In the genomic region with DNA sequence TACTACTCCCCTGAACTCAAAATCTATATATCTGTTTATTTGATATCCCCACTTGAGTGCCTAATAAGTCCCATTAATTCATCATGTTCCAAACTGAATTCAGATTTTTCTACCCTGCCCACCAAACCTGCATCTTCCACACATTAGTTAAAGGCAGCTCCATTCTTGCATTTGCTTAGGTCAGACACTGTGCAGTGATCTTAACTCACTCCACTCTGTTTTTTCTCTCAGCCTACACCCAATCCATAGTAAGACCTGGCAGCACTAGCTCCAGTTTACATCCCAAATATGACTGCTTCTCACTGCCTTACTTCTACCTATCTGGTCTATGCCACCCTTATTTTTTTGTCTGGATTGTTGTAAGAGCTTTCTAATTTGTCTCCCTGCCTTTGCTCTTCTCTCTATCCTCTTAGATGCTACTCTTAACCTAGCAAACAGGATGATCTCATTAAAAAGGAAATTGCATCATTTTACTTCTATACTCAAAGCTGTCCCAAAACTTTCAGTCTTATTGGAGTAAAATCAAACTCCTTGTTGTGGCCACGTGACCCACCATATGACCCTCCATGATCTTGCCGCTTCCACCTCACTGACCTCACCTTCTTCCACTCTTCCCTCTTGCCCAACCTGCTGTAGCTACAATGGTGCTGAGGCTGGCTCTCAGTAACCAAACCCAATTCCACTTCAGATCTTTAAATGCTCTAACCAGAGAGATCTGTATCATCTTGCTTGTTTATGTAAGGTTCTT, we compare ENCODE assay signal across 22 cellular contexts.
DNase-seq lines count a peak whose midpoint lies in the region; ATAC-seq and TF ChIP-seq lines count a peak whose summit lies in the region.
"Had no signal": no experiment of that assay in that cellular context is flagged by ENCODE, and none has a peak within 500 bp of the region (broad histone marks: within the 10 kb centered on the region; RNA-seq: fewer than 3 reads in every experiment).

No MANE protein-coding gene starts in this region.

- no peaks in the 10 kb centered on the region for H3K36me3 Mint-ChIP-seq in activated CD4-positive, alpha-beta T cell treated with anti-CD3 and anti-CD28 coated beads, Interleukin-2, amount 10 ng/mL, durations not matched to agents 7 days and 5 days (ENCODE audit: low read depth)
- no peaks in the 10 kb centered on the region for H3K36me3 Mint-ChIP-seq in activated CD4-positive, alpha-beta T cell treated with anti-CD3 and anti-CD28 coated beads, Interleukin-2, amount 10 ng/mL, durations not matched to agents 24 days and 14 days (ENCODE audit: low read depth)
- H3K36me3 Mint-ChIP-seq: brain; CD4-positive, CD25-positive, alpha-beta regulatory T cell; memory B cell had no signal

- no peak overlapping the region for H2BK5ac ChIP-seq in mesenchymal stem cell (ENCODE audit: low read depth, low read length, poor library complexity, severe bottlenecking)

- H3K4me3 Mint-ChIP-seq in activated CD4-positive, alpha-beta T cell treated with anti-CD3 and anti-CD28 coated beads, Interleukin-2, amount 10 ng/mL, durations not matched to agents 7 days and 5 days, result no peak overlapping the region
- no peak overlapping the region for H3K4me3 Mint-ChIP-seq in activated CD4-positive, alpha-beta T cell treated with anti-CD3 and anti-CD28 coated beads, Interleukin-2, amount 10 ng/mL, durations not matched to agents 24 days and 14 days
- H3K4me3 Mint-ChIP-seq: activated B cell treated with CpG ODN at 0.5 μM for 24 hours; brain; CD4-positive, CD25-positive, alpha-beta regulatory T cell; memory B cell; neural crest cell; T-helper 1 cell treated with Interleukin-12 subunit alpha and Interleukin-12 subunit beta and Interleukin-4 antibody, amounts not matched to agents 30 μg/mL and 1 μg/mL, for 36 hours had no signal

- H3K9me3 Mint-ChIP-seq in activated CD4-positive, alpha-beta T cell treated with anti-CD3 and anti-CD28 coated beads, Interleukin-2, amount 10 ng/mL, durations not matched to agents 7 days and 5 days, result no peaks in the 10 kb centered on the region
- no peaks in the 10 kb centered on the region for H3K9me3 Mint-ChIP-seq in activated CD4-positive, alpha-beta T cell treated with anti-CD3 and anti-CD28 coated beads, Interleukin-2, amount 10 ng/mL, durations not matched to agents 24 days and 14 days
- H3K9me3 Mint-ChIP-seq: activated B cell treated with CpG ODN at 0.5 μM for 24 hours; brain; memory B cell; neural crest cell; T-helper 1 cell treated with Interleukin-12 subunit alpha and Interleukin-12 subunit beta and Interleukin-4 antibody, amounts not matched to agents 30 μg/mL and 1 μg/mL, for 36 hours had no signal

- H3K4me1 Mint-ChIP-seq in activated CD4-positive, alpha-beta T cell treated with anti-CD3 and anti-CD28 coated beads, Interleukin-2, amount 10 ng/mL, durations not matched to agents 7 days and 5 days, result no peaks in the 10 kb centered on the region
- H3K4me1 Mint-ChIP-seq in activated CD4-positive, alpha-beta T cell treated with anti-CD3 and anti-CD28 coated beads, Interleukin-2, amount 10 ng/mL, durations not matched to agents 24 days and 14 days, result no peaks in the 10 kb centered on the region
- H3K4me1 Mint-ChIP-seq: activated B cell treated with CpG ODN at 0.5 μM for 24 hours; CD4-positive, CD25-positive, alpha-beta regulatory T cell; memory B cell; neural crest cell had no signal

- DNase-seq in activated CD4-positive, alpha-beta T cell treated with anti-CD3 and anti-CD28 coated beads, Interleukin-2, amount 10 ng/mL, durations not matched to agents 7 days and 5 days, result peak; percentile 7
- DNase-seq in activated CD4-positive, alpha-beta T cell treated with anti-CD3 and anti-CD28 coated beads, Interleukin-2, amount 10 ng/mL, durations not matched to agents 24 days and 14 days, result no peak
- DNase-seq in PC-9 (no peak), mesenchymal stem cell (peak; percentile 6), prostate gland (ENCODE audit: low spot score) (no peak), OCI-M2 (lab: John Stamatoyannopoulos, UW; ENCODE audit: unreplicated experiment) (no peak)
- DNase-seq: activated B cell treated with CpG ODN at 0.5 μM for 24 hours; activated CD8-positive, alpha-beta memory T cell treated with anti-CD3 and anti-CD28 coated beads, Interleukin-2, amount 50 U/mL, for 4 hours; activated naive CD4-positive, alpha-beta T cell treated with anti-CD3 and anti-CD28 coated beads, Interleukin-2, amount 50 U/mL, for 16 hours; CD4-positive, CD25-positive, alpha-beta regulatory T cell; DMS79 treated with DMSO at 0.1 percent for 48 hours; glutamatergic neuron; Kasumi-1; NCI-H2029; stimulated activated CD4-positive, alpha-beta T cell treated with anti-CD3 and anti-CD28 coated beads, Interleukin-15, amount 100 ng/mL, for 24 hours; stomach had no signal

- H4K20me1 ChIP-seq in KMS-11 (ENCODE audit: insufficient read depth) (no peaks in the 10 kb centered on the region), PC-9 (ENCODE audit: insufficient read depth) (no peaks in the 10 kb centered on the region)

- H3K79me2 ChIP-seq in KMS-11 (ENCODE audit: insufficient read depth, low read depth), result no peaks in the 10 kb centered on the region
- no peaks in the 10 kb centered on the region for H3K79me2 ChIP-seq in PC-9 (ENCODE audit: low read depth)

- H4K8ac ChIP-seq in mesenchymal stem cell (ENCODE audit: low read length), result peak overlapping the region; percentile 51

- no peaks in the 10 kb centered on the region for H3K36me3 ChIP-seq in KMS-11 (ENCODE audit: insufficient read depth)
- H3K36me3 ChIP-seq in PC-9 (ENCODE audit: low read depth), result no peaks in the 10 kb centered on the region
- no peaks in the 10 kb centered on the region for H3K36me3 ChIP-seq in mesenchymal stem cell (ENCODE audit: control insufficient read depth in 1 of 2, insufficient read depth in 2 of 2, low read depth in 1 of 2, low read length in 2 of 2)
- no peaks in the 10 kb centered on the region for H3K36me3 ChIP-seq in prostate gland
- H3K36me3 ChIP-seq: stomach had no signal

- CTCF ChIA-PET in activated CD4-positive, alpha-beta T cell treated with anti-CD3 and anti-CD28 coated beads, Interleukin-2, amount 10 ng/mL, durations not matched to agents 7 days and 5 days (lab: Charles Lee), result interaction anchor here (0.9 kb wide), 1 partner anchor 10 kb away, joined by 3 read pairs; no protein-coding TSS in a partner anchor
- CTCF ChIA-PET in PC-9 (lab: Charles Lee), result interaction anchor here (0.6 kb wide), 1 partner anchor 16 kb away, joined by 3 read pairs; no protein-coding TSS in a partner anchor

- TF ChIP-seq POLR2A in prostate gland (IDR thresholded peaks at IDR 0.05), result no peak

- no peaks in the 10 kb centered on the region for H3K79me1 ChIP-seq in mesenchymal stem cell (replicated peaks; ENCODE audit: low read length, poor library complexity, severe bottlenecking)

- no peak overlapping the region for H3K23ac ChIP-seq in mesenchymal stem cell (ENCODE audit: low read length in 2 of 2)

- intact Hi-C loops in activated CD4-positive, alpha-beta T cell treated with anti-CD3 and anti-CD28 coated beads, Interleukin-2, amount 10 ng/mL, durations not matched to agents 24 days and 14 days (cut with micrococcal nuclease), result no loop called here
- intact Hi-C loops in PC-9 (cut with micrococcal nuclease; ENCODE audit: unreplicated experiment), result no loop called here
- intact Hi-C loops in prostate gland (cut with DNase I), result no loop called here

- no peak overlapping the region for H3K9ac ChIP-seq in KMS-11
- no peak overlapping the region for H3K9ac ChIP-seq in mesenchymal stem cell (ENCODE audit: low read length)

- H3K27me3 ChIP-seq in KMS-11 (ENCODE audit: insufficient read depth, low read depth) (no peaks in the 10 kb centered on the region; the same call in 1 of the 2 replicates), PC-9 (ENCODE audit: insufficient read depth, low read depth) (no peaks in the 10 kb centered on the region), mesenchymal stem cell (ENCODE audit: control insufficient read depth in 1 of 2, insufficient read depth in 1 of 2, low read length in 2 of 2) (no peaks in the 10 kb centered on the region), prostate gland (replicated peaks; ENCODE audit: insufficient read depth) (no peaks in the 10 kb centered on the region)
- H3K27me3 ChIP-seq: stomach had no signal

- no peak overlapping the region for H3K27ac Mint-ChIP-seq in activated CD4-positive, alpha-beta T cell treated with anti-CD3 and anti-CD28 coated beads, Interleukin-2, amount 10 ng/mL, durations not matched to agents 7 days and 5 days
- H3K27ac Mint-ChIP-seq in activated CD4-positive, alpha-beta T cell treated with anti-CD3 and anti-CD28 coated beads, Interleukin-2, amount 10 ng/mL, durations not matched to agents 24 days and 14 days, result no peak overlapping the region
- H3K27ac Mint-ChIP-seq: activated B cell treated with CpG ODN at 0.5 μM for 24 hours; brain; CD4-positive, CD25-positive, alpha-beta regulatory T cell; memory B cell; T-helper 1 cell treated with Interleukin-12 subunit alpha and Interleukin-12 subunit beta and Interleukin-4 antibody, amounts not matched to agents 30 μg/mL and 1 μg/mL, for 36 hours had no signal

- H3K4me1 ChIP-seq in KMS-11 (ENCODE audit: low read depth, poor library complexity, severe bottlenecking) (peaks cover 19% of the 10 kb centered on the region), PC-9 (replicated peaks; ENCODE audit: insufficient read depth) (no peaks in the 10 kb centered on the region), mesenchymal stem cell (ENCODE audit: control insufficient read depth, insufficient read depth, low read depth, low read length) (no peaks in the 10 kb centered on the region), prostate gland (replicated peaks) (no peaks in the 10 kb centered on the region)
- H3K4me1 ChIP-seq: stomach had no signal

- no peak overlapping the region for H3K18ac ChIP-seq in mesenchymal stem cell (ENCODE audit: low read depth in 1 of 2, low read length in 2 of 2)

- H3K27me3 Mint-ChIP-seq in activated CD4-positive, alpha-beta T cell treated with anti-CD3 and anti-CD28 coated beads, Interleukin-2, amount 10 ng/mL, durations not matched to agents 7 days and 5 days, result peaks cover 10% of the 10 kb centered on the region
- H3K27me3 Mint-ChIP-seq in activated CD4-positive, alpha-beta T cell treated with anti-CD3 and anti-CD28 coated beads, Interleukin-2, amount 10 ng/mL, durations not matched to agents 24 days and 14 days, result peaks cover 2% of the 10 kb centered on the region
- H3K27me3 Mint-ChIP-seq: brain; CD4-positive, CD25-positive, alpha-beta regulatory T cell; memory B cell had no signal

- WGBS in mesenchymal stem cell, result 98% methylated on average over 2 of the region's 2 CpGs
- WGBS in prostate gland, result 89% methylated on average over 2 of the region's 2 CpGs

- no peaks in the 10 kb centered on the region for H3F3A ChIP-seq in PC-9 (ENCODE audit: insufficient read depth, low read depth)

- BruUV-seq in PC-9 (replicated peaks; lab: Mats Ljungman, UMichigan), result no TSS peak

- H3K4ac ChIP-seq in mesenchymal stem cell (ENCODE audit: low read depth in 1 of 2, low read length in 2 of 2), result no peak overlapping the region

- no peak for TF ChIP-seq CTCF in KMS-11 (conservative IDR thresholded peaks at IDR 0.05; ENCODE audit: low read depth, low read length)
- no peak for TF ChIP-seq CTCF in PC-9 (conservative IDR thresholded peaks at IDR 0.05)
- no peak for TF ChIP-seq CTCF in prostate gland (IDR thresholded peaks at IDR 0.05)

- no peak overlapping the region for H4K91ac ChIP-seq in mesenchymal stem cell (ENCODE audit: low read length)

- POLR2A ChIA-PET in activated CD4-positive, alpha-beta T cell treated with anti-CD3 and anti-CD28 coated beads, Interleukin-2, amount 10 ng/mL, durations not matched to agents 7 days and 5 days (lab: Charles Lee), result no interaction called here
- POLR2A ChIA-PET in PC-9 (lab: Charles Lee; ENCODE audit: unreplicated experiment), result no interaction called here

- no peak overlapping the region for H2BK120ac ChIP-seq in mesenchymal stem cell (ENCODE audit: low read depth, low read length)

- no peak for ATAC-seq in GM21423 (IDR thresholded peaks at IDR 0.05; ENCODE audit: unreplicated experiment)

- no peak overlapping the region for H2AFZ ChIP-seq in KMS-11 (ENCODE audit: low read depth)
- peak overlapping the region; percentile 56 for H2AFZ ChIP-seq in PC-9
- H2AFZ ChIP-seq in mesenchymal stem cell (ENCODE audit: low read depth, low read length), result no peak overlapping the region

- H3K14ac ChIP-seq in mesenchymal stem cell (ENCODE audit: low read length in 2 of 2), result no peak overlapping the region

- no peaks in the 10 kb centered on the region for H3K9me2 ChIP-seq in PC-9 (ENCODE audit: insufficient read depth)

- H3K4me3 ChIP-seq in KMS-11 (IDR thresholded peaks at IDR 0.05; ENCODE audit: insufficient read depth, low read depth, low read length) (no peak overlapping the region), PC-9 (no peak overlapping the region), mesenchymal stem cell (ENCODE audit: insufficient read depth in 1 of 2, low read depth in 1 of 2, low read length in 2 of 2) (no peak overlapping the region), prostate gland (no peak overlapping the region)
- H3K4me3 ChIP-seq: stomach had no signal

- no peak overlapping the region for H2BK12ac ChIP-seq in mesenchymal stem cell (ENCODE audit: low read length in 2 of 2)

- H3K27ac ChIP-seq in KMS-11, result no peak overlapping the region
- peak overlapping the region; percentile 5; the same call in 1 of the 2 replicates for H3K27ac ChIP-seq in PC-9
- no peak overlapping the region for H3K27ac ChIP-seq in mesenchymal stem cell (ENCODE audit: low read length, poor library complexity, severe bottlenecking)
- H3K27ac ChIP-seq in prostate gland, result no peak overlapping the region
- H3K27ac ChIP-seq: stomach had no signal

- H2AK5ac ChIP-seq in mesenchymal stem cell (ENCODE audit: low read length, severe bottlenecking), result no peak overlapping the region

- H3K4me2 ChIP-seq in KMS-11, result peak overlapping the region; percentile 3; the same call in 1 of the 2 replicates
- H3K4me2 ChIP-seq in PC-9, result no peak overlapping the region
- H3K4me2 ChIP-seq in mesenchymal stem cell (ENCODE audit: low read length, poor library complexity, severe bottlenecking), result no peak overlapping the region

- H2BK15ac ChIP-seq in mesenchymal stem cell (ENCODE audit: low read depth, poor library complexity, severe bottlenecking), result no peak overlapping the region

- H3K9me3 ChIP-seq in PC-9 (ENCODE audit: insufficient read depth, low read depth) (no peaks in the 10 kb centered on the region), mesenchymal stem cell (ENCODE audit: control insufficient read depth, low read length) (no peaks in the 10 kb centered on the region), prostate gland (no peaks in the 10 kb centered on the region)
- H3K9me3 ChIP-seq: stomach had no signal

Comparison
In these comparisons a context has a peak if more than half of its experiments do, and no peak if none do; other contexts are left out.
1. DNase-seq: peak in activated CD4-positive, alpha-beta T cell treated with anti-CD3 and anti-CD28 coated beads, Interleukin-2, amount 10 ng/mL, durations not matched to agents 7 days and 5 days (single experiment) and mesenchymal stem cell (single experiment); none in activated CD4-positive, alpha-beta T cell treated with anti-CD3 and anti-CD28 coated beads, Interleukin-2, amount 10 ng/mL, durations not matched to agents 24 days and 14 days (single experiment), PC-9 (0 of 2), prostate gland (single experiment) and OCI-M2 (single experiment).